8 cellular contexts compared by ENCODE assay signal in the genomic region with DNA sequence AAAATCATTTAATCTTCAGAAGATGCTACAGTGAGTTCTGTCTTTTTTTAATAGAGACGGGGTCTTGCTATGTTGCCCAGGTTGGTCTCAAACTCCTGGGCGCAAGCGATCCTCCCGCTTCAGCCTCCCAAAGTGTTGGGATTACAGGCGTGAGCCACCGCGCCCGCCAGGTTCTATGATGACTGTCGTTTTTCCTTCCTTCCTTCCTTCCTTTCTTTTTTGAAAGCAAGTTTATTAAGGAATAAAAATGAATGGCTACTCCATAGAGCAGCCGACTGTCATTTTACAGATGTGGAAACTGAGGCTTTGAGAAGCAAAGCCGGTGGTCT. TPM values are rescaled to one million over a fixed set of nuclear protein-coding genes. Genes with fewer than 3 reads are reported as not detected.
A peak's percentile ranks its signal among the peaks of the same experiment; 100 is the strongest.
DNase-seq lines count a peak whose midpoint lies in the region; ATAC-seq and TF ChIP-seq lines count a peak whose summit lies in the region.

No MANE protein-coding gene starts in this region.

- H4K20me1 ChIP-seq in fibroblast of lung (ENCODE audit: control insufficient read depth, extremely low read depth, insufficient read depth, low read length), result no peaks in the 10 kb centered on the region

- H3K4me2 ChIP-seq in fibroblast of lung (ENCODE audit: extremely low read depth, insufficient read depth, low read length), result peak overlapping the region; percentile 17

- ATAC-seq in GM18511 (IDR thresholded peaks at IDR 0.05; ENCODE audit: unreplicated experiment) (no peak), GM21367 (IDR thresholded peaks at IDR 0.05; ENCODE audit: unreplicated experiment) (no peak)

- H3K36me3 ChIP-seq in SJSA1, result 0 out of 2 replicates have a peak, but pooled peaks cover 3% of the 10 kb centered on the region
- no peaks in the 10 kb centered on the region for H3K36me3 ChIP-seq in fibroblast of lung (ENCODE audit: control insufficient read depth, insufficient read depth, low read length)

- peak overlapping the region; percentile 58; the same call in 1 of the 2 replicates for H3K4me3 ChIP-seq in GM12864 (ENCODE audit: low read depth, low read length)
- peak overlapping the region; percentile 58 for H3K4me3 ChIP-seq in SJSA1
- peak overlapping the region in 2 of 4 experiments; percentile 38 to 77 for H3K4me3 ChIP-seq in fibroblast of lung (replicated peaks in 1 of 4; ENCODE audit: control extremely low read depth in 1 of 4, insufficient read depth in 1 of 4, low read depth in 3 of 4, low read length in 4 of 4)
- peak overlapping the region; percentile 67 for H3K4me3 ChIP-seq in skeletal muscle cell (ENCODE audit: low read depth, low read length)

- H3K4me1 ChIP-seq in SJSA1 (replicated peaks) (peaks cover 37% of the 10 kb centered on the region), fibroblast of lung (ENCODE audit: control insufficient read depth, extremely low read depth, insufficient read depth, low read length) (no peaks in the 10 kb centered on the region)

- no peak overlapping the region for H3K9ac ChIP-seq in fibroblast of lung (ENCODE audit: insufficient read depth, low read length)

- TF ChIP-seq CTCF in GM12864 (IDR thresholded peaks at IDR 0.05; ENCODE audit: low read depth, low read length, missing control alignments) (no peak), fibroblast of lung (conservative IDR thresholded peaks at IDR 0.05 in 1 of 2, IDR thresholded peaks at IDR 0.05 in 1 of 2; ENCODE audit: low read depth in 1 of 2, low read length in 2 of 2) (no peak)

- H3K27ac ChIP-seq in SJSA1 (no peak overlapping the region), fibroblast of lung (ENCODE audit: insufficient read depth, low read length) (no peak overlapping the region)

- DNase-seq in GM12864 (ENCODE audit: low read depth), result no peak
- DNase-seq in SJSA1 (ENCODE audit: low read depth in 1 of 2, low spot score in 2 of 2), result no peak
- DNase-seq in fibroblast of lung (ENCODE audit: low read depth in 2 of 2), result no peak
- no peak for DNase-seq in skeletal muscle cell (ENCODE audit: low read depth)
- no peak for DNase-seq in SKM-1 treated with dmso at 0.1 percent for 144 hours (lab: John Stamatoyannopoulos, UW; ENCODE audit: unreplicated experiment)
- no peak for DNase-seq in AML-193 (lab: John Stamatoyannopoulos, UW)

- no peaks in the 10 kb centered on the region for H3K79me2 ChIP-seq in fibroblast of lung (ENCODE audit: control insufficient read depth, insufficient read depth, low read length)

- no peaks in the 10 kb centered on the region for H3K27me3 ChIP-seq in SJSA1 (replicated peaks)
- H3K27me3 ChIP-seq in fibroblast of lung (ENCODE audit: control insufficient read depth, insufficient read depth, low read length), result no peaks in the 10 kb centered on the region

- H2AFZ ChIP-seq in fibroblast of lung (ENCODE audit: low read length), result no peak overlapping the region

- H3K9me3 ChIP-seq in SJSA1 (replicated peaks) (no peaks in the 10 kb centered on the region), fibroblast of lung (ENCODE audit: control insufficient read depth, insufficient read depth, low read depth, low read length) (no peaks in the 10 kb centered on the region)

RNA-seq across cellular contexts. Expression of a gene that starts 0.5 kb away (rescaled TPM):
- 28.6 and 35.8 TPM in 2 replicates for total RNA-seq in SJSA1 (2014; rRNA removed; shearing (Covaris generic))
- total RNA-seq in fibroblast of lung, result 31.1 and 44.1 TPM in 2 replicates
- polyA plus RNA-seq in fibroblast of lung, result 20.0 and 32.6 TPM in 2 replicates
- polyA plus RNA-seq in fibroblast of lung (2012), result 34.3 and 61.8 TPM in 2 replicates
- 69.4 and 75.2 TPM in 2 replicates for polyA minus RNA-seq in fibroblast of lung (ENCODE audit: low replicate concordance)

RNA-seq across cellular contexts. Expression of a gene that starts 5.5 kb away (rescaled TPM):
- total RNA-seq in SJSA1 (2014; rRNA removed; shearing (Covaris generic)), result 92.9 and 131 TPM in 2 replicates
- total RNA-seq in fibroblast of lung, result 34.9 and 49.5 TPM in 2 replicates
- 44.6 and 65.4 TPM in 2 replicates for polyA plus RNA-seq in fibroblast of lung
- 69.9 and 94.0 TPM in 2 replicates for polyA plus RNA-seq in fibroblast of lung (2012)
- polyA minus RNA-seq in fibroblast of lung (ENCODE audit: low replicate concordance), result 72.9 and 84.1 TPM in 2 replicates

RNA-seq across cellular contexts. Expression of a gene that starts 18.1 kb away (rescaled TPM):
- total RNA-seq in SJSA1 (2014; rRNA removed; shearing (Covaris generic)), result 83.4 and 112 TPM in 2 replicates
- 55.0 and 71.2 TPM in 2 replicates for total RNA-seq in fibroblast of lung
- polyA plus RNA-seq in fibroblast of lung, result 29.6 and 30.3 TPM in 2 replicates
- 62.7 and 110 TPM in 2 replicates for polyA plus RNA-seq in fibroblast of lung (2012)
- 25.0 and 25.6 TPM in 2 replicates for polyA minus RNA-seq in fibroblast of lung (ENCODE audit: low replicate concordance)

RNA-seq across cellular contexts. Expression of a gene that starts 36.3 kb away (rescaled TPM):
- total RNA-seq in SJSA1 (2014; rRNA removed; shearing (Covaris generic)), result 1,442 and 2,183 TPM in 2 replicates
- total RNA-seq in fibroblast of lung, result 369 and 494 TPM in 2 replicates
- 878 and 1,038 TPM in 2 replicates for polyA plus RNA-seq in fibroblast of lung
- polyA plus RNA-seq in fibroblast of lung (2012), result 1,751 and 2,175 TPM in 2 replicates
- 414 and 480 TPM in 2 replicates for polyA minus RNA-seq in fibroblast of lung (ENCODE audit: low replicate concordance)

RNA-seq across cellular contexts. Expression of a gene that starts 48.1 kb away (rescaled TPM):
- total RNA-seq in SJSA1 (2014; rRNA removed; shearing (Covaris generic)), result 0.25 TPM in 1 of 2 replicates, not detected in the other
- 0.26 and 0.50 TPM in 2 replicates for total RNA-seq in fibroblast of lung
- 0.01 and 0.02 TPM in 2 replicates for polyA plus RNA-seq in fibroblast of lung
- 0.25 and 0.30 TPM in 2 replicates for polyA plus RNA-seq in fibroblast of lung (2012)
- polyA minus RNA-seq in fibroblast of lung (ENCODE audit: low replicate concordance), result 0.11 TPM in 1 of 2 replicates, not detected in the other
